Comparison of ENCODE assay signal across 12 cellular contexts in genomic region chr4:81786063-81786763, GRCh38.
A peak's percentile ranks its signal among the peaks of the same experiment; 100 is the strongest.
DNase-seq lines count a peak whose midpoint lies in the region; ATAC-seq, FAIRE-seq and TF ChIP-seq lines count a peak whose summit lies in the region.
"Had no signal": no experiment of that assay in that cellular context is flagged by ENCODE, and none has a peak within 500 bp of the region (broad histone marks: within the 10 kb centered on the region; RNA-seq: fewer than 3 reads in every experiment).

No MANE protein-coding gene starts in this region.

- TF ChIP-seq CTCF in hepatocyte (IDR thresholded peaks at IDR 0.05; ENCODE audit: poor library complexity), result no peak
- no peak for TF ChIP-seq CTCF in GM20000 (IDR thresholded peaks at IDR 0.05; ENCODE audit: extremely low read depth, missing control alignments)

- peaks cover 19% of the 10 kb centered on the region for H3K4me1 Mint-ChIP-seq in activated CD8-positive, alpha-beta memory T cell treated with anti-CD3 and anti-CD28 coated beads, Interleukin-2, amount 10 ng/mL, durations not matched to agents 7 days and 5 days

- no peaks in the 10 kb centered on the region for H3K27me3 ChIP-seq in hepatocyte

- peak overlapping the region; percentile 35 for H3K4me2 ChIP-seq in hepatocyte

- H2AFZ ChIP-seq in hepatocyte, result no peak overlapping the region

- H3K36me3 ChIP-seq in SK-N-MC (ENCODE audit: insufficient read depth, low read length) (no peaks in the 10 kb centered on the region), hepatocyte (replicated peaks; ENCODE audit: insufficient read depth, low read depth) (no peaks in the 10 kb centered on the region)

- no peak for DNase-seq in activated CD8-positive, alpha-beta memory T cell treated with anti-CD3 and anti-CD28 coated beads, Interleukin-2, amount 10 ng/mL, durations not matched to agents 7 days and 5 days
- DNase-seq in activated CD8-positive, alpha-beta memory T cell treated with anti-CD3 and anti-CD28 coated beads, Interleukin-2, amount 50 U/mL, for 48 hours, result no peak
- DNase-seq in SK-N-MC (ENCODE audit: low read depth, low spot score), result peak; percentile 48
- peak; percentile 30 for DNase-seq in hepatocyte (ENCODE audit: low spot score)
- peak in 4 of 49 donors; percentile 1 to 24 (median 3) for DNase-seq in substantia nigra (lab: John Stamatoyannopoulos, UW)
- DNase-seq in GM20000 (ENCODE audit: low spot score), result no peak
- DNase-seq in urothelium cell line (ENCODE audit: low spot score), result no peak
- DNase-seq: activated CD4-positive, alpha-beta T cell treated with anti-CD3 and anti-CD28 coated beads for 4 hours; amniotic stem cell had no signal

- H3K4me3 ChIP-seq in SK-N-MC (peak overlapping the region; percentile 36), hepatocyte (no peak overlapping the region)
- H3K4me3 ChIP-seq: lung had no signal

- no peaks in the 10 kb centered on the region for H3K36me3 Mint-ChIP-seq in activated CD8-positive, alpha-beta memory T cell treated with anti-CD3 and anti-CD28 coated beads, Interleukin-2, amount 10 ng/mL, durations not matched to agents 7 days and 5 days

- CTCF ChIA-PET in activated CD8-positive, alpha-beta memory T cell treated with anti-CD3 and anti-CD28 coated beads, Interleukin-2, amount 10 ng/mL, durations not matched to agents 7 days and 5 days (lab: Charles Lee), result interaction anchor here (1.4 kb wide), 1 partner anchor 23 kb away, joined by 5 read pairs; no protein-coding TSS in a partner anchor

- H3K27ac ChIP-seq in SK-N-MC, result peak overlapping the region; percentile 92
- peak overlapping the region; percentile 57 for H3K27ac ChIP-seq in hepatocyte
- peak overlapping the region; percentile 8 for H3K27ac ChIP-seq in substantia nigra (ENCODE audit: low read depth, low read length, poor library complexity, severe bottlenecking)

- H3K9me3 Mint-ChIP-seq in activated CD8-positive, alpha-beta memory T cell treated with anti-CD3 and anti-CD28 coated beads, Interleukin-2, amount 10 ng/mL, durations not matched to agents 7 days and 5 days (ENCODE audit: low read depth), result no peaks in the 10 kb centered on the region

- peak; percentile 45 for ATAC-seq in activated CD8-positive, alpha-beta memory T cell treated with anti-CD3 and anti-CD28 coated beads, Interleukin-2, amount 10 ng/mL, durations not matched to agents 7 days and 5 days
- ATAC-seq in HG03108 (IDR thresholded peaks at IDR 0.05; ENCODE audit: unreplicated experiment), result no peak
- ATAC-seq: esophagus mucosa had no signal

- H3K9me2 ChIP-seq in hepatocyte (replicated peaks; ENCODE audit: insufficient read depth), result no peaks in the 10 kb centered on the region

- peaks cover 12% of the 10 kb centered on the region for H3K4me1 ChIP-seq in hepatocyte (ENCODE audit: insufficient read depth)

- H3K27me3 Mint-ChIP-seq in activated CD8-positive, alpha-beta memory T cell treated with anti-CD3 and anti-CD28 coated beads, Interleukin-2, amount 10 ng/mL, durations not matched to agents 7 days and 5 days, result no peaks in the 10 kb centered on the region

- FAIRE-seq in urothelium cell line (lab: Jason Lieb, UNC), result no peak

- 34% methylated on average over 4 of the region's 4 CpGs for WGBS in hepatocyte (ENCODE audit: low lambda C conversion rate, missing lambda C conversion rate)

- H3K9ac ChIP-seq in SK-N-MC (ENCODE audit: insufficient read length), result peak overlapping the region; percentile 49

- H4K20me1 ChIP-seq in hepatocyte (ENCODE audit: insufficient read depth, poor library complexity, severe bottlenecking), result no peaks in the 10 kb centered on the region

- no peak overlapping the region for H3K27ac Mint-ChIP-seq in activated CD8-positive, alpha-beta memory T cell treated with anti-CD3 and anti-CD28 coated beads, Interleukin-2, amount 10 ng/mL, durations not matched to agents 7 days and 5 days

- H3K4me3 Mint-ChIP-seq in activated CD8-positive, alpha-beta memory T cell treated with anti-CD3 and anti-CD28 coated beads, Interleukin-2, amount 10 ng/mL, durations not matched to agents 7 days and 5 days, result no peak overlapping the region

- H3K9me3 ChIP-seq in SK-N-MC (ENCODE audit: low read depth, low read length) (no peaks in the 10 kb centered on the region), hepatocyte (ENCODE audit: low read depth) (no peaks in the 10 kb centered on the region)

- H3K79me2 ChIP-seq in hepatocyte, result no peaks in the 10 kb centered on the region

Comparison
In these comparisons a context has a peak if more than half of its experiments do, and no peak if none do; other contexts are left out.
1. DNase-seq: peak in SK-N-MC (single experiment) and hepatocyte (single experiment); none in activated CD8-positive, alpha-beta memory T cell treated with anti-CD3 and anti-CD28 coated beads, Interleukin-2, amount 10 ng/mL, durations not matched to agents 7 days and 5 days (single experiment), activated CD8-positive, alpha-beta memory T cell treated with anti-CD3 and anti-CD28 coated beads, Interleukin-2, amount 50 U/mL, for 48 hours (single experiment), GM20000 (single experiment) and urothelium cell line (single experiment).
2. H3K27ac ChIP-seq: peak in every context shown above with its lines; median percentile 92 in SK-N-MC; 57 in hepatocyte; 8 in substantia nigra.